In genomic region chr17:9768381-9768934, GRCh38 we compare ENCODE assay signal across 1 cellular context.
TF ChIP-seq lines count a peak whose summit lies in the region.

No MANE protein-coding gene starts in this region.

TF ChIP-seq in K562, 482 proteins besides CTCF, POLR2A, EP300 and RAD21 (continued from another document):
- TF ChIP-seq RFX1 (IDR thresholded peaks at IDR 0.05) (no peak), SAP30 (IDR thresholded peaks at IDR 0.05; ENCODE audit: borderline replicate concordance, insufficient read depth, low read depth, low read length, poor library complexity, severe bottlenecking) (no peak), PHF20 (IDR thresholded peaks at IDR 0.05; ENCODE audit: partially characterized antibody) (no peak), SAFB2 (IDR thresholded peaks at IDR 0.05; ENCODE audit: borderline replicate concordance, low read depth, low read length, severe bottlenecking) (no peak), ZNF740 (CRISPR knock-in tag; IDR thresholded peaks at IDR 0.05) (no peak), ZNF740 (tag; IDR thresholded peaks at IDR 0.05) (no peak), PURB (CRISPR knock-in tag; IDR thresholded peaks at IDR 0.05; ENCODE audit: low read depth) (no peak), MCM7 (IDR thresholded peaks at IDR 0.05) (no peak), PTBP1 (IDR thresholded peaks at IDR 0.05; ENCODE audit: low read depth, low read length) (no peak), SRSF1 (IDR thresholded peaks at IDR 0.05; ENCODE audit: low read depth, low read length) (no peak), BACH1 (tag; IDR thresholded peaks at IDR 0.05) (no peak), POLR3A (IDR thresholded peaks at IDR 0.05; ENCODE audit: borderline replicate concordance, extremely low read depth, insufficient read depth, insufficient read length) (no peak)
TF ChIP-seq in K562: peak in this region for 0.
